ENCODE assay signal across 13 cellular contexts in the genomic region with DNA sequence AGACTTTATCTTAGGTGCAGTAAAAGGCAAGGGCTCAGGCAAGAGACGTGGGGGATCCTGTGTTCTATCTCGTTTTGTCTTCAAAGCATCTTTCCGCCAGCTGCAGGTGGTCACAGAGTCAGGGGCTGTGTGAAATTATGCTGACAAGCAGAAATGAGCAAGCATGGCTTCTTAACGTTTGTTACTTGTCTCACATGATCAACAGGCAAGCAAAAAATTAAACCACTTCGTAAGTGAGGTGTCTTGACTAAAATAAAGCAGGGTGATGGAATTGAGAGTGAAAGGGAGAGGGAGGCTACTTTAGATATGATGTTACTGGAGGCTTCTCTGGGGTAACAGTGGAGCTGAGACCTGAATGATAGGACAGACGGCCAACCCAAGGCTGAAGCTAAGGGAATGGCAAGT. TPM values are rescaled to one million over a fixed set of nuclear protein-coding genes. Genes with fewer than 3 reads are reported as not detected.
DNase-seq lines count a peak whose midpoint lies in the region; ATAC-seq and TF ChIP-seq lines count a peak whose summit lies in the region.
"Had no signal": no experiment of that assay in that cellular context is flagged by ENCODE, and none has a peak within 500 bp of the region (broad histone marks: within the 10 kb centered on the region; RNA-seq: fewer than 3 reads in every experiment).

No MANE protein-coding gene starts in this region.

- CTCF ChIA-PET in IMR-90 (lab: Yijun Ruan, JAX), result no interaction called here

- H3K27me3 ChIP-seq in DND-41 (ENCODE audit: insufficient read depth, low read length, poor library complexity), result peaks cover 45% of the 10 kb centered on the region
- no peaks in the 10 kb centered on the region; the same call in 1 of the 2 replicates for H3K27me3 ChIP-seq in IMR-90 (ENCODE audit: control insufficient read depth, insufficient read depth, low read length)
- no peaks in the 10 kb centered on the region for H3K27me3 ChIP-seq in esophagus squamous epithelium

- H3K9me3 ChIP-seq in DND-41 (ENCODE audit: insufficient read depth, low read length, severe bottlenecking), result no peaks in the 10 kb centered on the region
- no peaks in the 10 kb centered on the region for H3K9me3 ChIP-seq in IMR-90 (ENCODE audit: control insufficient read depth, insufficient read depth, low read length)
- H3K9me3 ChIP-seq in esophagus squamous epithelium, result no peaks in the 10 kb centered on the region
- H3K9me3 ChIP-seq: Caco-2 had no signal

- no peak overlapping the region for H3K4ac ChIP-seq in IMR-90 (ENCODE audit: low read depth, low read length)

- H4K91ac ChIP-seq in IMR-90 (ENCODE audit: insufficient read depth, low read depth, low read length), result no peak overlapping the region

- no peak overlapping the region for H2AK5ac ChIP-seq in IMR-90 (ENCODE audit: low read depth, low read length)

- TF ChIP-seq POLR2A in IMR-90 (IDR thresholded peaks at IDR 0.05; ENCODE audit: low read depth, low read length) (no peak), esophagus squamous epithelium (IDR thresholded peaks at IDR 0.05) (no peak)

- no peak overlapping the region for H3K14ac ChIP-seq in IMR-90 (replicated peaks; ENCODE audit: low read depth, low read length)

- in situ Hi-C loops in IMR-90 (cut with MboI; ENCODE audit: low sequenced_read_pairs), result no loop called here

- H3K4me2 ChIP-seq in DND-41 (ENCODE audit: insufficient read depth, low read length), result no peak overlapping the region
- no peak overlapping the region for H3K4me2 ChIP-seq in IMR-90 (ENCODE audit: low read depth, low read length)

- no peak overlapping the region for H2BK15ac ChIP-seq in IMR-90 (ENCODE audit: low read depth, low read length)

- H2AFZ ChIP-seq in DND-41 (ENCODE audit: low read depth, low read length) (no peak overlapping the region), IMR-90 (replicated peaks; ENCODE audit: low read length, poor library complexity) (no peak overlapping the region)

- no peaks in the 10 kb centered on the region for H3K36me3 ChIP-seq in DND-41 (ENCODE audit: insufficient read depth, low read length)
- H3K36me3 ChIP-seq in IMR-90 (ENCODE audit: control insufficient read depth, insufficient read depth, low read length), result no peaks in the 10 kb centered on the region
- no peaks in the 10 kb centered on the region for H3K36me3 ChIP-seq in esophagus squamous epithelium

- H3K27ac ChIP-seq in DND-41 (ENCODE audit: low read length) (no peak overlapping the region), IMR-90 (ENCODE audit: insufficient read depth, low read length) (no peak overlapping the region), esophagus squamous epithelium (peak overlapping the region; percentile 91 to 97 (median 94))

- no peak overlapping the region for H2BK5ac ChIP-seq in IMR-90 (ENCODE audit: low read depth, low read length, poor library complexity, severe bottlenecking)

- no peak overlapping the region for H3K23ac ChIP-seq in IMR-90 (ENCODE audit: low read depth, low read length)

- H2BK120ac ChIP-seq in IMR-90 (ENCODE audit: low read depth, low read length), result no peak overlapping the region

- no peak overlapping the region for H4K8ac ChIP-seq in IMR-90 (ENCODE audit: low read depth in 2 of 2, low read length in 2 of 2)

- intact Hi-C loops in IMR-90 (cut with micrococcal nuclease) (loop anchor here (5.0 kb wide), 1 partner anchor 144 kb away; no protein-coding TSS in a partner anchor), esophagus squamous epithelium (cut with DNase I) (loop anchor here (10.0 kb wide), 1 partner anchor 126 kb away; no protein-coding TSS in a partner anchor)

- 70% methylated on average over 2 of the region's 6 CpGs; no CpG with 5 or more reads in 1 of the 2 experiments for WGBS in IMR-90 (ENCODE audit: extremely low coverage in 2 of 2, insufficient read length in 1 of 2), 2 experiments
- WGBS in esophagus squamous epithelium, 2 donors, result 61 to 80% methylated on average over 6 of the region's 6 CpGs

- no peak overlapping the region for H2AK9ac ChIP-seq in IMR-90 (replicated peaks; ENCODE audit: low read depth, low read length, poor library complexity)

- POLR2A ChIA-PET in IMR-90 (lab: Charles Lee; ENCODE audit: unreplicated experiment), result no interaction called here

- ATAC-seq in DND-41 (ENCODE audit: insufficient read depth, low read depth) (peak; percentile 56; the same call in 2 of the 3 replicates), GM18907 (IDR thresholded peaks at IDR 0.05; ENCODE audit: unreplicated experiment) (peak; percentile 24), IMR-90 (ENCODE audit: low read depth) (no peak)
- ATAC-seq: PC-3 had no signal

- no peak for TF ChIP-seq CTCF in DND-41 (IDR thresholded peaks at IDR 0.05; ENCODE audit: borderline replicate concordance, extremely low read depth, low read length, poor library complexity, severe bottlenecking)
- TF ChIP-seq CTCF in IMR-90 (conservative IDR thresholded peaks at IDR 0.05; ENCODE audit: low read depth, low read length), result no peak
- no peak for TF ChIP-seq CTCF in esophagus squamous epithelium (IDR thresholded peaks at IDR 0.05)

- H4K20me1 ChIP-seq in DND-41 (ENCODE audit: insufficient read depth, low read length) (no peaks in the 10 kb centered on the region), IMR-90 (ENCODE audit: insufficient read depth, low read length) (no peaks in the 10 kb centered on the region)

- no peaks in the 10 kb centered on the region for H3K79me2 ChIP-seq in DND-41 (ENCODE audit: insufficient read depth, low read length)

- DNase-seq in DND-41 (peak; percentile 16), IMR-90 (no peak), esophagus squamous epithelium (lab: John Stamatoyannopoulos, UW) (no peak), midbrain (lab: John Stamatoyannopoulos, UW) (no peak), NCI-H1417 (lab: John Stamatoyannopoulos, UW) (no peak)
- no peak for DNase-seq in stimulated activated naive CD4-positive, alpha-beta T cell treated with Interleukin-2 at 50 U/mL for 16 hours (lab: John Stamatoyannopoulos, UW)
- no peak for DNase-seq in effector CD4-positive, alpha-beta T cell
- DNase-seq: Caco-2; HFFc6; NCI-H2081 treated with DMSO at 0.1 percent for 48 hours; PC-3; stimulated activated naive CD4-positive, alpha-beta T cell had no signal

- H3K4me1 ChIP-seq in DND-41 (ENCODE audit: insufficient read depth, low read length) (peaks cover 4% of the 10 kb centered on the region; the same call in 1 of the 2 replicates), IMR-90 (ENCODE audit: control insufficient read depth, insufficient read depth, low read length) (no peaks in the 10 kb centered on the region), esophagus squamous epithelium (peaks cover 0 to 29% (median 6%) of the 10 kb centered on the region in 3 donors)

- no peak overlapping the region for H3K9ac ChIP-seq in DND-41 (ENCODE audit: low read depth, low read length)
- H3K9ac ChIP-seq in IMR-90 (ENCODE audit: low read depth, low read length), result no peak overlapping the region

- H4K5ac ChIP-seq in IMR-90 (ENCODE audit: low read depth, low read length), result no peak overlapping the region

- no peak overlapping the region for H3K4me3 ChIP-seq in DND-41 (ENCODE audit: low read depth in 1 of 2, low read length in 2 of 2)
- H3K4me3 ChIP-seq in IMR-90 (ENCODE audit: insufficient read depth, low read depth, low read length), result no peak overlapping the region
- H3K4me3 ChIP-seq in esophagus squamous epithelium, result no peak overlapping the region

- H2BK20ac ChIP-seq in IMR-90 (ENCODE audit: low read depth, low read length), result no peak overlapping the region

- no peak overlapping the region for H3K56ac ChIP-seq in IMR-90 (ENCODE audit: extremely low read depth, insufficient read depth, low read length)

- H3K18ac ChIP-seq in IMR-90 (ENCODE audit: low read depth, low read length), result no peak overlapping the region

- BruUV-seq in IMR-90 (replicated peaks; lab: Mats Ljungman, UMichigan), result no TSS peak

- no peaks in the 10 kb centered on the region for H3K9me1 ChIP-seq in IMR-90 (ENCODE audit: insufficient read depth, low read length)

- TF ChIP-seq RAD21 in IMR-90 (IDR thresholded peaks at IDR 0.05; ENCODE audit: low read length), result no peak

- dilution Hi-C loops in IMR-90 (cut with HindIII; ENCODE audit: low sequenced_read_pairs, unreplicated experiment), result no loop called here

- no peaks in the 10 kb centered on the region for H3K79me1 ChIP-seq in IMR-90 (ENCODE audit: low read depth in 1 of 2, low read length in 2 of 2)

TF ChIP-seq in IMR-90, 13 proteins besides CTCF, POLR2A, EP300 and RAD21:
- TF ChIP-seq FOS (IDR thresholded peaks at IDR 0.05; ENCODE audit: low read depth, low read length), result no peak
- TF ChIP-seq MAFK (IDR thresholded peaks at IDR 0.05; ENCODE audit: low read depth, low read length), result peak; percentile 76
- no peak for TF ChIP-seq ELK1 (IDR thresholded peaks at IDR 0.05; ENCODE audit: borderline replicate concordance, low read depth, low read length)
- no peak for TF ChIP-seq BHLHE40 (IDR thresholded peaks at IDR 0.05; ENCODE audit: low read depth, low read length)
- no peak for TF ChIP-seq RFX5 (IDR thresholded peaks at IDR 0.05; ENCODE audit: low read depth, low read length)

RNA-seq across cellular contexts. Expression of gene TEC, which starts 1.4 kb away (rescaled TPM):
- total RNA-seq in IMR-90 (2012; rRNA removed) (0.54 and 1.1 TPM in 2 replicates), esophagus squamous epithelium (1 to 10 TPM; 3.8 to 8.6 (median 7.2) TPM)
- 0.16 and 0.39 TPM in 2 replicates for polyA plus RNA-seq in IMR-90 (2012; rRNA removed)
- polyA plus RNA-seq in IMR-90 (2012; cell fraction: cytosol; rRNA removed), result 0.03 and 0.04 TPM in 2 replicates
- 0.10 and 0.65 TPM in 2 replicates for polyA plus RNA-seq in IMR-90 (2012; cell fraction: nucleus; rRNA removed; ENCODE audit: low replicate concordance)

Comparison
In these comparisons a context has a peak if more than half of its experiments do, and no peak if none do; other contexts are left out.
1. H3K27ac ChIP-seq: peak in esophagus squamous epithelium (4 of 4); none in DND-41 (single experiment) and IMR-90 (single experiment).